ENCODE assay signal across 1 cellular context in genomic region chr19:55486971-55487883, GRCh38.
A peak's percentile ranks its signal among the peaks of the same experiment; 100 is the strongest.
TF ChIP-seq lines count a peak whose summit lies in the region.

No MANE protein-coding gene starts in this region.

TF ChIP-seq in HEK293, 187 proteins besides CTCF, POLR2A, EP300 and RAD21 (continued from another document):
- TF ChIP-seq, protein P1, sequence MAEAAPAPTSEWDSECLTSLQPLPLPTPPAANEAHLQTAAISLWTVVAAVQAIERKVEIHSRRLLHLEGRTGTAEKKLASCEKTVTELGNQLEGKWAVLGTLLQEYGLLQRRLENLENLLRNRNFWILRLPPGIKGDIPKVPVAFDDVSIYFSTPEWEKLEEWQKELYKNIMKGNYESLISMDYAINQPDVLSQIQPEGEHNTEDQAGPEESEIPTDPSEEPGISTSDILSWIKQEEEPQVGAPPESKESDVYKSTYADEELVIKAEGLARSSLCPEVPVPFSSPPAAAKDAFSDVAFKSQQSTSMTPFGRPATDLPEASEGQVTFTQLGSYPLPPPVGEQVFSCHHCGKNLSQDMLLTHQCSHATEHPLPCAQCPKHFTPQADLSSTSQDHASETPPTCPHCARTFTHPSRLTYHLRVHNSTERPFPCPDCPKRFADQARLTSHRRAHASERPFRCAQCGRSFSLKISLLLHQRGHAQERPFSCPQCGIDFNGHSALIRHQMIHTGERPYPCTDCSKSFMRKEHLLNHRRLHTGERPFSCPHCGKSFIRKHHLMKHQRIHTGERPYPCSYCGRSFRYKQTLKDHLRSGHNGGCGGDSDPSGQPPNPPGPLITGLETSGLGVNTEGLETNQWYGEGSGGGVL (tag by site-specific recombination; IDR thresholded peaks at IDR 0.05) = peak; percentile 91
- TF ChIP-seq KLF1 (tag by site-specific recombination; IDR thresholded peaks at IDR 0.05) (no peak; the same call in 1 of the 2 replicates), ZNF660 (tag by site-specific recombination; IDR thresholded peaks at IDR 0.05) (peak; percentile 81), OSR2 (tag by site-specific recombination; IDR thresholded peaks at IDR 0.05) (0 out of 2 replicates have a peak, but pooled peaks have one; percentile 9)
TF ChIP-seq in HEK293: peak in this region for 43.
